25 cellular contexts compared by ENCODE assay signal in genomic region chr2:178799305-178799704, GRCh38. TPM values are rescaled to one million over a fixed set of nuclear protein-coding genes. Genes with fewer than 3 reads are reported as not detected.
"Had no signal": no experiment of that assay in that cellular context is flagged by ENCODE, and none has a peak within 500 bp of the region (broad histone marks: within the 10 kb centered on the region; RNA-seq: fewer than 3 reads in every experiment).

No MANE protein-coding gene starts in this region.

- H3K36me3 ChIP-seq: colonic mucosa, left lung, prostate gland, right lobe of liver, stomach, thyroid gland, vagina had no signal

- H3K4me3 ChIP-seq: colonic mucosa, esophagus muscularis mucosa, left lung, lower lobe of right lung, prostate gland, right lobe of liver, smooth muscle cell, stomach, thyroid gland, vagina had no signal

- DNase-seq: colonic mucosa; dermis blood vessel endothelial cell; effector memory CD4-positive, alpha-beta T cell; foreskin keratinocyte; glutamatergic neuron; kidney; lower lobe of right lung; naive thymus-derived CD8-positive, alpha-beta T cell; nephron progenitor cell; nucleus accumbens; right lobe of liver; stimulated activated CD4-positive, alpha-beta T cell treated with anti-CD3 and anti-CD28 coated beads, Interleukin-2, amount 100 ng/mL, for 24 hours; stimulated activated CD4-positive, alpha-beta T cell treated with anti-CD3 and anti-CD28 coated beads, Interleukin-4, amount 100 ng/mL, for 24 hours; stimulated activated naive CD4-positive, alpha-beta T cell treated with Interleukin-2 at 50 U/mL for 16 hours; stomach; thyroid gland; trophoblast cell had no signal

- H3K4me1 ChIP-seq: colonic mucosa, esophagus muscularis mucosa, foreskin keratinocyte, left lung, lower lobe of right lung, right lobe of liver, stomach, thyroid gland, vagina had no signal

- ATAC-seq: foreskin keratinocyte; left lung; lower lobe of right lung; naive thymus-derived CD8-positive, alpha-beta T cell; right lobe of liver; stimulated activated effector memory CD8-positive, alpha-beta T cell treated with anti-CD3 and anti-CD28 coated beads, Interleukin-12 subunit alpha, Interleukin-12 subunit beta, amount 100 ng/mL, for 72 hours had no signal

- H3K27me3 ChIP-seq: colonic mucosa, esophagus muscularis mucosa, foreskin keratinocyte, left lung, right lobe of liver, stomach, thyroid gland, vagina had no signal

- H3K9me3 ChIP-seq: colonic mucosa, esophagus muscularis mucosa, left lung, lower lobe of right lung, prostate gland, right lobe of liver, stomach, thyroid gland, vagina had no signal

- H3K27ac ChIP-seq: colonic mucosa, esophagus muscularis mucosa, foreskin keratinocyte, left lung, lower lobe of right lung, prostate gland, right lobe of liver, stomach, thyroid gland, vagina had no signal

RNA-seq across cellular contexts. Expression of gene TTN, which starts 7.9 kb away (rescaled TPM):
- total RNA-seq: chondrocyte, foreskin keratinocyte, osteocyte, smooth muscle cell had no signal
- polyA plus RNA-seq: foreskin keratinocyte had no signal
